24 cellular contexts compared by ENCODE assay signal in genomic region chr4:162443510-162443909, GRCh38.
"Had no signal": no experiment of that assay in that cellular context is flagged by ENCODE, and none has a peak within 500 bp of the region (broad histone marks: within the 10 kb centered on the region; RNA-seq: fewer than 3 reads in every experiment).

No MANE protein-coding gene starts in this region.

- H3K27me3 ChIP-seq: colonic mucosa, esophagus muscularis mucosa, esophagus squamous epithelium, foreskin keratinocyte, gastrocnemius medialis, gastroesophageal sphincter, heart left ventricle, heart right ventricle had no signal

- H3K27me3 Mint-ChIP-seq: dendritic cell treated with granulocyte-macrophage colony-stimulating factor and Interleukin-4, amounts not matched to agents 40 ng/mL and 50 ng/mL, for 4 days; effector memory CD8-positive, alpha-beta T cell had no signal

- H3K36me3 ChIP-seq: colonic mucosa, esophagus muscularis mucosa, esophagus squamous epithelium, gastrocnemius medialis, gastroesophageal sphincter, heart left ventricle, heart right ventricle had no signal

- H3K27ac Mint-ChIP-seq: dendritic cell treated with granulocyte-macrophage colony-stimulating factor and Interleukin-4, amounts not matched to agents 40 ng/mL and 50 ng/mL, for 4 days; effector memory CD8-positive, alpha-beta T cell had no signal

- H3K9me3 Mint-ChIP-seq: dendritic cell treated with granulocyte-macrophage colony-stimulating factor and Interleukin-4, amounts not matched to agents 40 ng/mL and 50 ng/mL, for 4 days had no signal

- ATAC-seq: effector memory CD8-positive, alpha-beta T cell; esophagus mucosa; foreskin keratinocyte; gastrocnemius medialis; gastroesophageal sphincter; heart left ventricle; heart right ventricle had no signal

- H3K4me3 ChIP-seq: colonic mucosa, coronary artery, dorsolateral prefrontal cortex, esophagus muscularis mucosa, esophagus squamous epithelium, gastrocnemius medialis, gastroesophageal sphincter, heart left ventricle, heart right ventricle had no signal

- H3K9me3 ChIP-seq: colonic mucosa, esophagus muscularis mucosa, esophagus squamous epithelium, gastrocnemius medialis, gastroesophageal sphincter, heart left ventricle, heart right ventricle had no signal

- H3K27ac ChIP-seq: colonic mucosa, coronary artery, dorsolateral prefrontal cortex, epithelial cell of prostate, esophagus muscularis mucosa, esophagus squamous epithelium, foreskin keratinocyte, gastrocnemius medialis, gastroesophageal sphincter, heart left ventricle, heart right ventricle had no signal

- H3K4me3 Mint-ChIP-seq: dendritic cell treated with granulocyte-macrophage colony-stimulating factor and Interleukin-4, amounts not matched to agents 40 ng/mL and 50 ng/mL, for 4 days; effector memory CD8-positive, alpha-beta T cell had no signal

- H3K4me1 ChIP-seq: colonic mucosa, esophagus muscularis mucosa, esophagus squamous epithelium, foreskin keratinocyte, gastrocnemius medialis, gastroesophageal sphincter, heart left ventricle, heart right ventricle had no signal

- DNase-seq: colonic mucosa; cortex of kidney; dermis blood vessel endothelial cell; dorsolateral prefrontal cortex; effector CD4-positive, alpha-beta T cell; effector CD8-positive, alpha-beta T cell; effector memory CD4-positive, alpha-beta T cell; effector memory CD8-positive, alpha-beta T cell; erythroblast; esophagus squamous epithelium; foreskin fibroblast; foreskin keratinocyte; foreskin melanocyte; gastrocnemius medialis; glutamatergic neuron; head of caudate nucleus; heart left ventricle; heart right ventricle had no signal
